Comparison of ENCODE assay signal across 1 cellular context in genomic region chr16:71894921-71895678, GRCh38.
TF ChIP-seq lines count a peak whose summit lies in the region.

TSS of gene IST1 (plus strand) at chr16:71895531. CDS start at chr16:71915641, 20,110 bp downstream.

TF ChIP-seq in HEK293, 187 proteins besides CTCF, POLR2A, EP300 and RAD21 (continued from another document):
- TF ChIP-seq, protein P1, sequence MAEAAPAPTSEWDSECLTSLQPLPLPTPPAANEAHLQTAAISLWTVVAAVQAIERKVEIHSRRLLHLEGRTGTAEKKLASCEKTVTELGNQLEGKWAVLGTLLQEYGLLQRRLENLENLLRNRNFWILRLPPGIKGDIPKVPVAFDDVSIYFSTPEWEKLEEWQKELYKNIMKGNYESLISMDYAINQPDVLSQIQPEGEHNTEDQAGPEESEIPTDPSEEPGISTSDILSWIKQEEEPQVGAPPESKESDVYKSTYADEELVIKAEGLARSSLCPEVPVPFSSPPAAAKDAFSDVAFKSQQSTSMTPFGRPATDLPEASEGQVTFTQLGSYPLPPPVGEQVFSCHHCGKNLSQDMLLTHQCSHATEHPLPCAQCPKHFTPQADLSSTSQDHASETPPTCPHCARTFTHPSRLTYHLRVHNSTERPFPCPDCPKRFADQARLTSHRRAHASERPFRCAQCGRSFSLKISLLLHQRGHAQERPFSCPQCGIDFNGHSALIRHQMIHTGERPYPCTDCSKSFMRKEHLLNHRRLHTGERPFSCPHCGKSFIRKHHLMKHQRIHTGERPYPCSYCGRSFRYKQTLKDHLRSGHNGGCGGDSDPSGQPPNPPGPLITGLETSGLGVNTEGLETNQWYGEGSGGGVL (tag by site-specific recombination; IDR thresholded peaks at IDR 0.05) = peak; percentile 66
- peak; percentile 65; the same call in 1 of the 2 replicates for TF ChIP-seq ZNF423 (tag by site-specific recombination; IDR thresholded peaks at IDR 0.05)
- peak; percentile 99 for TF ChIP-seq PATZ1 (tag by site-specific recombination; IDR thresholded peaks at IDR 0.05)
- peak; percentile 89 for TF ChIP-seq ZBTB20 (tag by site-specific recombination; IDR thresholded peaks at IDR 0.05)
- no peak for TF ChIP-seq ZNF426 (tag by site-specific recombination; IDR thresholded peaks at IDR 0.05)
- TF ChIP-seq BCL11B (tag by site-specific recombination; IDR thresholded peaks at IDR 0.05; ENCODE audit: low read depth) = peak; percentile 81
- TF ChIP-seq ZNF23 (tag by site-specific recombination; IDR thresholded peaks at IDR 0.05; ENCODE audit: borderline replicate concordance) = no peak
- TF ChIP-seq, protein P2, sequence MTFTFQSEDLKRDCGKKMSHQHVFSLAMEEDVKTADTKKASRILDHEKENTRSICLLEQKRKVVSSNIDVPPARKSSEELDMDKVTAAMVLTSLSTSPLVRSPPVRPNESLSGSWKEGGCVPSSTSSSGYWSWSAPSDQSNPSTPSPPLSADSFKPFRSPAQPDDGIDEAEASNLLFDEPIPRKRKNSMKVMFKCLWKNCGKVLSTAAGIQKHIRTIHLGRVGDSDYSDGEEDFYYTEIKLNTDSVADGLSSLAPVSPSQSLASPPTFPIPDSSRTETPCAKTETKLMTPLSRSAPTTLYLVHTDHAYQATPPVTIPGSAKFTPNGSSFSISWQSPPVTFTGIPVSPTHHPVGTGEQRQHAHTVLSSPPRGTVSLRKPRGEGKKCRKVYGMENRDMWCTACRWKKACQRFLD (tag by site-specific recombination; IDR thresholded peaks at IDR 0.05) = no peak; the same call in 1 of the 2 replicates
- TF ChIP-seq ZNF202 (tag by site-specific recombination; IDR thresholded peaks at IDR 0.05; ENCODE audit: borderline replicate concordance) = no peak
- TF ChIP-seq ZFP37 (tag by site-specific recombination; IDR thresholded peaks at IDR 0.05) = peak; percentile 82; the same call in 1 of the 2 replicates
- peak; percentile 94 for TF ChIP-seq HIC1 (tag by site-specific recombination; IDR thresholded peaks at IDR 0.05)
- TF ChIP-seq ZFP69B (tag by site-specific recombination; IDR thresholded peaks at IDR 0.05) = peak; percentile 91
- peak; percentile 96 for TF ChIP-seq ZXDB (tag by site-specific recombination; IDR thresholded peaks at IDR 0.05)
- peak; percentile 79; the same call in 1 of the 2 replicates for TF ChIP-seq ZNF324 (tag by site-specific recombination; IDR thresholded peaks at IDR 0.05)
- TF ChIP-seq ZNF24 (tag by site-specific recombination; IDR thresholded peaks at IDR 0.05) = peak; percentile 87
- peak; percentile 96 for TF ChIP-seq ZBTB10 (tag by site-specific recombination; IDR thresholded peaks at IDR 0.05)
- peak; percentile 84 for TF ChIP-seq ZNF629 (tag by site-specific recombination; IDR thresholded peaks at IDR 0.05)
- TF ChIP-seq FEZF1 (tag by site-specific recombination; IDR thresholded peaks at IDR 0.05) = no peak; the same call in 1 of the 2 replicates
- 0 out of 2 replicates have a peak, but pooled peaks have one; percentile 22 for TF ChIP-seq OVOL3 (tag by site-specific recombination; IDR thresholded peaks at IDR 0.05)
- peak; percentile 87 for TF ChIP-seq GLIS1 (tag by site-specific recombination; IDR thresholded peaks at IDR 0.05)
- TF ChIP-seq, protein P3, sequence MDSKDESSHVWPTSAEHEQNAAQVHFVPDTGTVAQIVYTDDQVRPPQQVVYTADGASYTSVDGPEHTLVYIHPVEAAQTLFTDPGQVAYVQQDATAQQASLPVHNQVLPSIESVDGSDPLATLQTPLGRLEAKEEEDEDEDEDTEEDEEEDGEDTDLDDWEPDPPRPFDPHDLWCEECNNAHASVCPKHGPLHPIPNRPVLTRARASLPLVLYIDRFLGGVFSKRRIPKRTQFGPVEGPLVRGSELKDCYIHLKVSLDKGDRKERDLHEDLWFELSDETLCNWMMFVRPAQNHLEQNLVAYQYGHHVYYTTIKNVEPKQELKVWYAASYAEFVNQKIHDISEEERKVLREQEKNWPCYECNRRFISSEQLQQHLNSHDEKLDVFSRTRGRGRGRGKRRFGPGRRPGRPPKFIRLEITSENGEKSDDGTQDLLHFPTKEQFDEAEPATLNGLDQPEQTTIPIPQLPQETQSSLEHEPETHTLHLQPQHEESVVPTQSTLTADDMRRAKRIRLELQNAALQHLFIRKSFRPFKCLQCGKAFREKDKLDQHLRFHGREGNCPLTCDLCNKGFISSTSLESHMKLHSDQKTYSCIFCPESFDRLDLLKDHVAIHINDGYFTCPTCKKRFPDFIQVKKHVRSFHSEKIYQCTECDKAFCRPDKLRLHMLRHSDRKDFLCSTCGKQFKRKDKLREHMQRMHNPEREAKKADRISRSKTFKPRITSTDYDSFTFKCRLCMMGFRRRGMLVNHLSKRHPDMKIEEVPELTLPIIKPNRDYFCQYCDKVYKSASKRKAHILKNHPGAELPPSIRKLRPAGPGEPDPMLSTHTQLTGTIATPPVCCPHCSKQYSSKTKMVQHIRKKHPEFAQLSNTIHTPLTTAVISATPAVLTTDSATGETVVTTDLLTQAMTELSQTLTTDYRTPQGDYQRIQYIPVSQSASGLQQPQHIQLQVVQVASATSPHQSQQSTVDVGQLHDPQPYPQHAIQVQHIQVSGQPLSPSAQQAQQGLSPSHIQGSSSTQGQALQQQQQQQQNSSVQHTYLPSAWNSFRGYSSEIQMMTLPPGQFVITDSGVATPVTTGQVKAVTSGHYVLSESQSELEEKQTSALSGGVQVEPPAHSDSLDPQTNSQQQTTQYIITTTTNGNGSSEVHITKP (tag by site-specific recombination; IDR thresholded peaks at IDR 0.05) = peak; percentile 93
- no peak for TF ChIP-seq ZNF529 (tag by site-specific recombination; IDR thresholded peaks at IDR 0.05; ENCODE audit: insufficient replicate concordance)
- peak; percentile 98 for TF ChIP-seq ZNF561 (tag by site-specific recombination; IDR thresholded peaks at IDR 0.05; ENCODE audit: borderline replicate concordance)
- TF ChIP-seq ZNF747 (tag by site-specific recombination; IDR thresholded peaks at IDR 0.05) = no peak
- peak; percentile 86 for TF ChIP-seq YY1 (tag by site-specific recombination; IDR thresholded peaks at IDR 0.05)
- no peak for TF ChIP-seq ZNF621 (tag by site-specific recombination; IDR thresholded peaks at IDR 0.05)
- TF ChIP-seq ZNF341 (tag by site-specific recombination; IDR thresholded peaks at IDR 0.05; ENCODE audit: low read depth) = peak; percentile 97
- TF ChIP-seq ZEB2 (tag by site-specific recombination; IDR thresholded peaks at IDR 0.05) = peak; percentile 98
- peak; percentile 96 for TF ChIP-seq ZBTB48 (tag by site-specific recombination; IDR thresholded peaks at IDR 0.05)
